10 cellular contexts compared by ENCODE assay signal in the genomic region with DNA sequence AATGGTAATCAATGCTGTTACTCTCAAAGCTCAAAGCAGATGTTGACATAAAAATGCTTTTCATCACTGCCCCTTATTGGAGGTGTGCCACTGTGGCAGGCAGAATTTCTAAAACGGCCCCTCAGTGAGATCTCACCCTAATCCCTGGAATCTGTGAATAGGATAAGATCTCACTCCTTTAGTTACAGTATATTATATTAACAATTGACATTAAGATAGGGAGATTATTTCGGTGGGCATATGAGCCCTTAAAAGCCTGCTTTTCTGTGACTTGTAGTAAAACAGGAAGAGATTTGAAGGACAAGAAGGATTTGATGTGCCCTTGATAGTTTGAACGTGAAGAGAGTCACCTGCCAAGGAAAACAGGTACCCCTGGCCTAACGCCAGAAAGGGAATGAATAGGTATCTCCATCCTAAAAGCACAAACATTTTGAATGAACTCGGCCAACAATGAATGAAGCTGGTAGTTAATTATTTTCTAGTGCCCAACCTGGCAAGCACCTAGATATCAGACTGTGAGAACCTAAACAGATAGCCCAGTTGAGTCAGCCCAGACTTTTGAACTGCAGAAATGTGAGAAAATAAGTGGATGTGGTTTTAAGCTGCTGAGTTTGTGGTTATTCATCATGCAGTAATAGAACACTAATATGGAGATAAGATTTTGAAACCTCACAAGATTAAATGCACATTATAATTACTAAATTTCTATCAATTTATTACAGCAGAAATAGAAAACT.
DNase-seq lines count a peak whose midpoint lies in the region; ATAC-seq and TF ChIP-seq lines count a peak whose summit lies in the region.
"Had no signal": no experiment of that assay in that cellular context is flagged by ENCODE, and none has a peak within 500 bp of the region (broad histone marks: within the 10 kb centered on the region; RNA-seq: fewer than 3 reads in every experiment).

No MANE protein-coding gene starts in this region.

- CTCF ChIA-PET in naive thymus-derived CD4-positive, alpha-beta T cell (lab: Charles Lee) = no interaction called here

- POLR2A ChIA-PET in naive thymus-derived CD4-positive, alpha-beta T cell (lab: Charles Lee) = no interaction called here

- H3K4me2 ChIP-seq in SU-DHL-6 (ENCODE audit: low read depth, low read length, poor library complexity, severe bottlenecking) = no peak overlapping the region
- H3K4me2 ChIP-seq in MM.1S (ENCODE audit: low read depth, low read length) = no peak overlapping the region

- no peak for DNase-seq in naive thymus-derived CD4-positive, alpha-beta T cell
- DNase-seq in cerebellum (ENCODE audit: low spot score) = no peak
- DNase-seq in activated T-cell treated with anti-CD3 and anti-CD28 coated beads for 4 hours = no peak
- no peak for DNase-seq in MM.1S
- no peak for DNase-seq in tibial artery

- H2AFZ ChIP-seq in SU-DHL-6 (ENCODE audit: low read depth, low read length, severe bottlenecking) (peak overlapping the region; percentile 34), MM.1S (ENCODE audit: low read length) (no peak overlapping the region)

- no peaks in the 10 kb centered on the region for H3F3A ChIP-seq in SU-DHL-6 (ENCODE audit: insufficient read depth)
- no peaks in the 10 kb centered on the region for H3F3A ChIP-seq in MM.1S (ENCODE audit: insufficient read depth, low read length)

- H3K9me3 ChIP-seq in SU-DHL-6 (ENCODE audit: insufficient read depth, low read length) = no peaks in the 10 kb centered on the region
- no peaks in the 10 kb centered on the region for H3K9me3 ChIP-seq in naive thymus-derived CD4-positive, alpha-beta T cell (ENCODE audit: control insufficient read depth in 2 of 3, low read length in 3 of 3)
- H3K9me3 ChIP-seq in MM.1S (replicated peaks; ENCODE audit: insufficient read depth, low read length) = no peaks in the 10 kb centered on the region
- no peaks in the 10 kb centered on the region for H3K9me3 ChIP-seq in tibial artery

- H3K9ac ChIP-seq in SU-DHL-6 (ENCODE audit: low read length) (no peak overlapping the region), MM.1S (ENCODE audit: low read length) (no peak overlapping the region)

- no peaks in the 10 kb centered on the region for H3K9me2 ChIP-seq in SU-DHL-6 (replicated peaks; ENCODE audit: insufficient read depth, low read length)
- H3K9me2 ChIP-seq in MM.1S (replicated peaks; ENCODE audit: insufficient read depth, low read length) = no peaks in the 10 kb centered on the region

- TF ChIP-seq CTCF in SU-DHL-6 (IDR thresholded peaks at IDR 0.05; ENCODE audit: insufficient read depth, low read length, poor library complexity, severe bottlenecking) (no peak), MM.1S (IDR thresholded peaks at IDR 0.05; ENCODE audit: low read length) (no peak), tibial artery (IDR thresholded peaks at IDR 0.05) (no peak)

- H3K79me2 ChIP-seq in SU-DHL-6 (ENCODE audit: insufficient read depth, low read length) (no peaks in the 10 kb centered on the region), MM.1S (ENCODE audit: low read length) (no peaks in the 10 kb centered on the region)

- H3K36me3 ChIP-seq in SU-DHL-6 (ENCODE audit: low read length) (no peaks in the 10 kb centered on the region), MM.1S (replicated peaks; ENCODE audit: insufficient read depth, low read length) (no peaks in the 10 kb centered on the region), tibial artery (no peaks in the 10 kb centered on the region)
- H3K36me3 ChIP-seq in naive thymus-derived CD4-positive, alpha-beta T cell (ENCODE audit: control insufficient read depth in 2 of 3, insufficient read depth in 3 of 3, low read length in 3 of 3) = no peaks in the 10 kb centered on the region

- no peak overlapping the region for H3K27ac Mint-ChIP-seq in naive thymus-derived CD4-positive, alpha-beta T cell
- H3K27ac Mint-ChIP-seq: activated naive CD8-positive, alpha-beta T cell; T-helper 1 cell treated with Interleukin-12 subunit alpha and Interleukin-12 subunit beta and Interleukin-4 antibody, amounts not matched to agents 30 μg/mL and 1 μg/mL, for 36 hours had no signal

- H3K27me3 ChIP-seq in SU-DHL-6 (ENCODE audit: low read length) (no peaks in the 10 kb centered on the region), MM.1S (replicated peaks; ENCODE audit: insufficient read depth, low read length) (no peaks in the 10 kb centered on the region), tibial artery (no peaks in the 10 kb centered on the region)
- H3K27me3 ChIP-seq in naive thymus-derived CD4-positive, alpha-beta T cell (ENCODE audit: control insufficient read depth in 2 of 2, insufficient read depth in 2 of 2, low read length in 2 of 2) = no peaks in the 10 kb centered on the region

- H3K4me3 Mint-ChIP-seq in naive thymus-derived CD4-positive, alpha-beta T cell = no peak overlapping the region
- H3K4me3 Mint-ChIP-seq: activated naive CD8-positive, alpha-beta T cell; T-helper 1 cell treated with Interleukin-12 subunit alpha and Interleukin-12 subunit beta and Interleukin-4 antibody, amounts not matched to agents 30 μg/mL and 1 μg/mL, for 36 hours had no signal

- H4K20me1 ChIP-seq in SU-DHL-6 (ENCODE audit: low read depth, low read length) = no peaks in the 10 kb centered on the region
- H4K20me1 ChIP-seq in MM.1S (ENCODE audit: insufficient read depth, low read length) = no peaks in the 10 kb centered on the region

- H3K27me3 Mint-ChIP-seq in naive thymus-derived CD4-positive, alpha-beta T cell = no peaks in the 10 kb centered on the region
- H3K27me3 Mint-ChIP-seq: activated naive CD8-positive, alpha-beta T cell had no signal

- intact Hi-C loops in naive thymus-derived CD4-positive, alpha-beta T cell (cut with micrococcal nuclease) = no loop called here
- intact Hi-C loops in tibial artery (cut with DNase I; ENCODE audit: low total_unique reads) = no loop called here

- H3K4me3 ChIP-seq in SU-DHL-6 (ENCODE audit: insufficient read depth, low read length, poor library complexity, severe bottlenecking) (no peak overlapping the region), MM.1S (ENCODE audit: low read length) (no peak overlapping the region), tibial artery (no peak overlapping the region)
- H3K4me3 ChIP-seq in naive thymus-derived CD4-positive, alpha-beta T cell (ENCODE audit: low read length) = peak overlapping the region; percentile 2

- H3K4me1 ChIP-seq in naive thymus-derived CD4-positive, alpha-beta T cell (ENCODE audit: control insufficient read depth in 2 of 2, insufficient read depth in 2 of 2, low read length in 2 of 2) = peaks cover 0 to 16% of the 10 kb centered on the region in 2 donors
- H3K4me1 ChIP-seq in MM.1S (ENCODE audit: low read length) (no peaks in the 10 kb centered on the region), tibial artery (no peaks in the 10 kb centered on the region)

- no peaks in the 10 kb centered on the region for H3K4me1 Mint-ChIP-seq in naive thymus-derived CD4-positive, alpha-beta T cell

- no peaks in the 10 kb centered on the region for H3K36me3 Mint-ChIP-seq in naive thymus-derived CD4-positive, alpha-beta T cell
- H3K36me3 Mint-ChIP-seq: activated naive CD8-positive, alpha-beta T cell had no signal

- ATAC-seq in GM19463 (IDR thresholded peaks at IDR 0.05; ENCODE audit: unreplicated experiment) (peak; percentile 88), HG03571 (IDR thresholded peaks at IDR 0.05; ENCODE audit: unreplicated experiment) (peak; percentile 84)
- ATAC-seq in naive thymus-derived CD4-positive, alpha-beta T cell = peak; percentile 44

- H3K27ac ChIP-seq in SU-DHL-6 (ENCODE audit: low read depth, low read length) (no peak overlapping the region), MM.1S (ENCODE audit: low read length) (no peak overlapping the region), tibial artery (no peak overlapping the region)
- H3K27ac ChIP-seq in naive thymus-derived CD4-positive, alpha-beta T cell (ENCODE audit: low read depth, low read length) = no peak overlapping the region

- peaks cover 0 to 7% (median 2%) of the 10 kb centered on the region in 11 donors for H3K9me3 Mint-ChIP-seq in naive thymus-derived CD4-positive, alpha-beta T cell
- H3K9me3 Mint-ChIP-seq: T-helper 1 cell treated with Interleukin-12 subunit alpha and Interleukin-12 subunit beta and Interleukin-4 antibody, amounts not matched to agents 30 μg/mL and 1 μg/mL, for 36 hours had no signal
